Comparison of ENCODE assay signal across 8 cellular contexts in genomic region chr2:206084468-206084869, GRCh38. TPM values are rescaled to one million over a fixed set of nuclear protein-coding genes. Genes with fewer than 3 reads are reported as not detected.
DNase-seq lines count a peak whose midpoint lies in the region; ATAC-seq and TF ChIP-seq lines count a peak whose summit lies in the region.

No MANE protein-coding gene starts in this region.

- no peak for TF ChIP-seq CTCF in astrocyte of the spinal cord (IDR thresholded peaks at IDR 0.05; ENCODE audit: low read depth, low read length)

- no peak for ATAC-seq in GM19455 (IDR thresholded peaks at IDR 0.05; ENCODE audit: unreplicated experiment)
- ATAC-seq in HG02571 (IDR thresholded peaks at IDR 0.05; ENCODE audit: unreplicated experiment): no peak

- peak; percentile 38 for DNase-seq in COLO668 (lab: John Stamatoyannopoulos, UW; ENCODE audit: unreplicated experiment)
- peak; percentile 54 for DNase-seq in HT-29 (ENCODE audit: low spot score)
- DNase-seq in RKO (ENCODE audit: low spot score): peak; percentile 91
- DNase-seq in astrocyte of the spinal cord (ENCODE audit: low read depth, low spot score): peak; percentile 77
- peak; percentile 34 to 76 for DNase-seq in hippocampal formation (lab: John Stamatoyannopoulos, UW)
- DNase-seq in posterior cingulate gyrus: peak in 8 of 10 donors; percentile 18 to 92 (median 43)

- H3K4me3 ChIP-seq in astrocyte of the spinal cord (ENCODE audit: low read depth, low read length): peak overlapping the region; percentile 68

- in situ Hi-C loops in astrocyte of the spinal cord (cut with HindIII; ENCODE audit: low sequenced_read_pairs): no loop called here

- intact Hi-C loops in posterior cingulate gyrus (cut with DNase I): loop anchor here (10.0 kb wide), 1 partner anchor 360 kb away; the partner anchor contains the start of gene ADAM23

RNA-seq across cellular contexts. Expression of gene INO80D, which starts 1.5 kb away (rescaled TPM):
- total RNA-seq in HT-29 (2014; rRNA removed; shearing (Covaris generic)): 3.9 and 5.1 TPM in 2 replicates

Comparison
In these comparisons a context has a peak if more than half of its experiments do, and no peak if none do; other contexts are left out.
1. DNase-seq: peak in every context shown above with its lines; median percentile 91 in RKO; 77 in astrocyte of the spinal cord; 55 in hippocampal formation; 54 in HT-29; 43 in posterior cingulate gyrus; 38 in COLO668.